Comparison of ENCODE assay signal across 3 cellular contexts in the genomic region with DNA sequence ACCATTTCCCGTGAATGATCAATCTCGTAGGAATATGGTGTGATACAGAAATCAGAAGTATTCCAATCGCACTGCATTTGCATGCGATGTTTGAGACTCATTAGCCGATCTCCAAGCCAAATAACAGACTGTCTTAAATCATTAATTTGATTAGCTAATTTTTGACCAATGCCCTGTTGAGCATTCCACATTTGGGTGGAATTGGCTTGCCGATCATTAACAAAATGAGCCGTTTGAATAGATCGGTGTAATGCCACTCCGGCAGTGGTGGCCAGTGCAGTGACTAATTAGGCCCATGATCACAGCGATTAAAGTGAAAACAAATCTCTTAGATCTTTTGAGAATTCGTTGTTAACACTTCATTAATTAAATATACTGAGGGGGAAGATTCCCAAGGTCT. TPM values are rescaled to one million over a fixed set of nuclear protein-coding genes. Genes with fewer than 3 reads are reported as not detected.
"Had no signal": no experiment of that assay in that cellular context is flagged by ENCODE, and none has a peak within 500 bp of the region (broad histone marks: within the 10 kb centered on the region; RNA-seq: fewer than 3 reads in every experiment).

No MANE protein-coding gene starts in this region.

RNA-seq across cellular contexts. Expression of a gene that starts 27.8 kb away (rescaled TPM):
- total RNA-seq: kidney, mammary epithelial cell, myocyte had no signal
